In the genomic region with DNA sequence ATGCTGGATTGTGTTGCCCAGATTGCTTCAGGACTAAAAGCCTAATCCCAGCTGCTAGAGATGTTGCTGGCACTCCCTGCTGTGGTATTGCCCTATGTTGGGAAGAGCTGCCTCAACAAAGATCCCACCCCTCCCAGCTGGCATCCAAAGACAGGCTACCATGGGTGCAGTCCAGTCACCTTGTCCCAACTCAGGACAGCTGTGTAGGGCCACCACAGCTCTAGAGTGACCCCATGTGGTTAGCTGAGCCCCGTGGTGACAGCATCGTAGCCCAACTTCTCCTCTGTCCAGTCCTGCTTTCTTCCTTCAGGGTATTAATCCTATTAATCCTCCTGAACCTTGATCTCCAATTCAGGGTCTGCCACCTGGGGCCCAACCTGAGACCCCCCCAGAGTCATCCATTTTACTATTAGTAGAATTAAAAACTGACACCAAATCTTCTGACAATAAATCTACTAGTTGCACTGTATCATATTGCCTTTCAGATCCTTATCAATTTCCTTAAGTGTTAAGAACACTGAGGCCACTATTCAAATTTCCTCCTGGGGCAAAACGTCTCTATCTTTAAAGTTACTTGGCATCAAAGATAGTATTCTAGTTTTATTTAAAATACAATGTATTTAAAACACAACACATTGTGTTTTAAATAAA, we compare ENCODE assay signal across 8 cellular contexts.
DNase-seq lines count a peak whose midpoint lies in the region; ATAC-seq and TF ChIP-seq lines count a peak whose summit lies in the region.

No MANE protein-coding gene starts in this region.

- intact Hi-C loops in Panc1 (cut with micrococcal nuclease; ENCODE audit: unreplicated experiment) = loop anchor here (10.0 kb wide), 1 partner anchor 533 kb away; no protein-coding TSS in a partner anchor

- H3K4me1 ChIP-seq in Panc1 (ENCODE audit: control insufficient read depth, insufficient read depth, low read length) = no peaks in the 10 kb centered on the region

- H3K27me3 ChIP-seq in Panc1 (ENCODE audit: control insufficient read depth, insufficient read depth, low read length) = no peaks in the 10 kb centered on the region

- no peaks in the 10 kb centered on the region for H3K36me3 ChIP-seq in Panc1 (ENCODE audit: control insufficient read depth, insufficient read depth, low read length)

- H3K4me1 Mint-ChIP-seq in stimulated activated naive CD8-positive, alpha-beta T cell treated with anti-CD3 and anti-CD28 coated beads, Interleukin-15, amount 100 ng/mL, for 72 hours = no peaks in the 10 kb centered on the region

- no peak overlapping the region for H3K27ac Mint-ChIP-seq in stimulated activated naive CD8-positive, alpha-beta T cell treated with anti-CD3 and anti-CD28 coated beads, Interleukin-15, amount 100 ng/mL, for 72 hours

- no peak for ATAC-seq in stimulated activated naive CD8-positive, alpha-beta T cell treated with anti-CD3 and anti-CD28 coated beads, Interleukin-15, Interleukin-2, amounts not matched to agents 100 U/mL and 50 U/mL, for 24 hours
- ATAC-seq in stimulated activated naive CD8-positive, alpha-beta T cell treated with anti-CD3 and anti-CD28 coated beads, Interleukin-15, amount 100 ng/mL, for 72 hours = no peak
- ATAC-seq in Panc1 = peak; percentile 92

- BruUV-seq in Panc1 (replicated peaks; lab: Mats Ljungman, UMichigan) = no TSS peak

- POLR2A ChIA-PET in Panc1 (lab: Charles Lee) = no interaction called here

- H3K4me3 Mint-ChIP-seq in stimulated activated naive CD8-positive, alpha-beta T cell treated with anti-CD3 and anti-CD28 coated beads, Interleukin-15, amount 100 ng/mL, for 72 hours = no peak overlapping the region

- no peak overlapping the region for H3K4me3 ChIP-seq in Panc1 (ENCODE audit: low read depth in 2 of 2, low read length in 2 of 2)

- CTCF ChIA-PET in Panc1 (lab: Charles Lee) = interaction anchor here (1.0 kb wide), 2 partner anchors 9 to 250 kb away, joined by 3 to 5 read pairs; no protein-coding TSS in a partner anchor

- peak; percentile 15 for DNase-seq in stimulated activated naive CD8-positive, alpha-beta T cell treated with anti-CD3 and anti-CD28 coated beads, Interleukin-15, Interleukin-2, amounts not matched to agents 100 U/mL and 50 U/mL, for 24 hours
- DNase-seq in stimulated activated naive CD8-positive, alpha-beta T cell treated with anti-CD3 and anti-CD28 coated beads, Interleukin-15, amount 100 ng/mL, for 72 hours = no peak
- DNase-seq in Panc1 (ENCODE audit: low read depth, low spot score) (no peak), fibroblast of the conjunctiva (ENCODE audit: low read depth) (peak; percentile 41), putamen (ENCODE audit: low spot score) (no peak), activated T-cell treated with anti-CD3 and anti-CD28 coated beads for 4 hours (no peak)
- DNase-seq in activated T-cell treated with anti-CD3 and anti-CD28 coated beads, Interleukin-2, amount 50 U/mL, for 48 hours = no peak
- no peak for DNase-seq in stimulated activated CD4-positive, alpha-beta T cell treated with anti-CD3 and anti-CD28 coated beads, Interleukin-1b, Interleukin-23, amount 100 ng/mL, for 48 hours

- peak; percentile 81 for TF ChIP-seq CTCF in Panc1 (IDR thresholded peaks at IDR 0.05)

- H3K9me3 Mint-ChIP-seq in stimulated activated naive CD8-positive, alpha-beta T cell treated with anti-CD3 and anti-CD28 coated beads, Interleukin-15, amount 100 ng/mL, for 72 hours = peaks cover 4 to 10% of the 10 kb centered on the region in 2 donors

- no peaks in the 10 kb centered on the region for H3K9me3 ChIP-seq in Panc1 (ENCODE audit: control insufficient read depth, insufficient read depth, low read depth, low read length)

- H3K27ac ChIP-seq in Panc1 (ENCODE audit: low read length) = no peak overlapping the region

- H3K27me3 Mint-ChIP-seq in stimulated activated naive CD8-positive, alpha-beta T cell treated with anti-CD3 and anti-CD28 coated beads, Interleukin-15, amount 100 ng/mL, for 72 hours = peaks cover 11% of the 10 kb centered on the region

- in situ Hi-C loops in Panc1 (cut with HindIII; ENCODE audit: low pct_unique_long_range_greater_than_20kb, low sequenced_read_pairs) = no loop called here

Comparison
In these comparisons a context has a peak if more than half of its experiments do, and no peak if none do; other contexts are left out.
1. DNase-seq: peak in stimulated activated naive CD8-positive, alpha-beta T cell treated with anti-CD3 and anti-CD28 coated beads, Interleukin-15, Interleukin-2, amounts not matched to agents 100 U/mL and 50 U/mL, for 24 hours (single experiment) and fibroblast of the conjunctiva (single experiment); none in stimulated activated naive CD8-positive, alpha-beta T cell treated with anti-CD3 and anti-CD28 coated beads, Interleukin-15, amount 100 ng/mL, for 72 hours (0 of 2), Panc1 (single experiment), activated T-cell treated with anti-CD3 and anti-CD28 coated beads, Interleukin-2, amount 50 U/mL, for 48 hours (0 of 2), stimulated activated CD4-positive, alpha-beta T cell treated with anti-CD3 and anti-CD28 coated beads, Interleukin-1b, Interleukin-23, amount 100 ng/mL, for 48 hours (single experiment), putamen (single experiment) and activated T-cell treated with anti-CD3 and anti-CD28 coated beads for 4 hours (single experiment).